In genomic region chr17:19648475-19649406, GRCh38 we compare ENCODE assay signal across 8 cellular contexts. TPM values are rescaled to one million over a fixed set of nuclear protein-coding genes. Genes with fewer than 3 reads are reported as not detected.
A peak's percentile ranks its signal among the peaks of the same experiment; 100 is the strongest.
DNase-seq lines count a peak whose midpoint lies in the region; ATAC-seq and TF ChIP-seq lines count a peak whose summit lies in the region.

Gene ALDH3A2 (plus strand): TSS chr17:19648751. CDS start chr17:19648972, 221 bp downstream.

- H3K27me3 Mint-ChIP-seq in type B pancreatic cell: peaks cover 3% of the 10 kb centered on the region

- WGBS in adrenal gland, 4 donors: 0% methylated on average over 11 to 73 of the region's 73 CpGs

- H3K9me3 ChIP-seq in adrenal gland (replicated peaks in 1 of 3): no peaks in the 10 kb centered on the region

- intact Hi-C loops in T-helper 1 cell treated with Interleukin-12 subunit alpha and Interleukin-12 subunit beta and Interleukin-4 antibody, amounts not matched to agents 30 ng/mL and 1 ng/mL, for 36 hours (cut with micrococcal nuclease): loop anchor here (1.0 to 2.0 kb wide), 5 partner anchors 118 to 286 kb away; partner anchors contain the start of genes B9D1 and MAPK7
- intact Hi-C loops in adrenal gland (cut with DNase I) (loop anchor here in 1 of 2 donors (10.0 kb wide), 1 partner anchor 74 kb away; no protein-coding TSS in a partner anchor), cardiac septum (cut with DNase I) (loop anchor here (5.0 to 10.0 kb wide), 2 partner anchors 104 to 274 kb away; partner anchors contain the start of gene MAPK7)

- in situ Hi-C loops in GM13977 (cut with MboI; ENCODE audit: low pct_unique_long_range_greater_than_20kb, low sequenced_read_pairs, unreplicated experiment): no loop called here

- peak within 1 kb of the TSS; percentile 93 for H3K27ac Mint-ChIP-seq in type B pancreatic cell

- peaks cover 21% of the 10 kb centered on the region for H3K36me3 Mint-ChIP-seq in type B pancreatic cell

- H3K4me3 ChIP-seq in adrenal gland: peak within 1 kb of the TSS; percentile 26 to 79 (median 51)

- peaks cover 35% of the 10 kb centered on the region for H3K4me1 Mint-ChIP-seq in type B pancreatic cell (ENCODE audit: unreplicated experiment)

- peaks cover 47 to 59% of the 10 kb centered on the region in 2 donors for H3K4me1 ChIP-seq in adrenal gland (replicated peaks in 1 of 2)

- no peaks in the 10 kb centered on the region for H3K9me3 Mint-ChIP-seq in type B pancreatic cell

- peak; percentile 87 for ATAC-seq in HG02852 (IDR thresholded peaks at IDR 0.05; ENCODE audit: unreplicated experiment)

- TF ChIP-seq POLR2A in adrenal gland (IDR thresholded peaks at IDR 0.05): peak; percentile 92 to 99

- TF ChIP-seq CTCF in GM13977 (IDR thresholded peaks at IDR 0.05; ENCODE audit: extremely low read depth, insufficient read depth, missing control alignments): peak; percentile 29
- TF ChIP-seq CTCF in adrenal gland (IDR thresholded peaks at IDR 0.05): peak in 4 of 6 experiments; percentile 13 to 29 (median 24)
- TF ChIP-seq CTCF in type B pancreatic cell (conservative IDR thresholded peaks at IDR 0.05): peak; percentile 26

- no peaks in the 10 kb centered on the region for H3K27me3 ChIP-seq in adrenal gland

- H3K4me3 Mint-ChIP-seq in type B pancreatic cell: peak within 1 kb of the TSS; percentile 91

- H3K27ac ChIP-seq in adrenal gland: peak within 1 kb of the TSS; percentile 88 to 97 (median 95)

- peak; percentile 98 for DNase-seq in GM13977 (ENCODE audit: low spot score)
- DNase-seq in NCI-H146 (lab: John Stamatoyannopoulos, UW): peak; percentile 84
- peak; percentile 97 to 99 (median 99) for DNase-seq in adrenal gland
- peak; percentile 99 for DNase-seq in cardiac septum (ENCODE audit: low spot score)
- DNase-seq in pons (ENCODE audit: low spot score): peak; percentile 96
- DNase-seq in type B pancreatic cell (ENCODE audit: extremely low spot score, unreplicated experiment): peak; percentile 95

- H3K36me3 ChIP-seq in adrenal gland (replicated peaks in 1 of 2): peaks cover 0 to 8% of the 10 kb centered on the region in 2 donors

RNA-seq across cellular contexts. Expression of gene ALDH3A2, which starts in this region (rescaled TPM):
- total RNA-seq in T-helper 1 cell treated with Interleukin-12 subunit alpha and Interleukin-12 subunit beta and Interleukin-4 antibody, amounts not matched to agents 30 ng/mL and 1 ng/mL, for 36 hours: 30.9 and 32.7 TPM in 2 replicates
- total RNA-seq in adrenal gland (1,000 to 10,000 TPM in 1 of 8 donors, 100 to 1,000 TPM in 7; 312 to 1,009 (median 444) TPM), cardiac septum (107 TPM), type B pancreatic cell (ENCODE audit: low replicate concordance) (57.7 and 69.8 TPM in 2 replicates)
- 100 to 1,000 TPM in 2 of 3 donors, 10 to 100 TPM in 1; 99.1 to 951 (median 170) TPM for polyA plus RNA-seq in adrenal gland

Comparison
In these comparisons a context has a peak if more than half of its experiments do, and no peak if none do; other contexts are left out.
1. Peak in every context shown above with its lines: DNase-seq, ATAC-seq, H3K4me3 ChIP-seq and H3K27ac ChIP-seq.